Comparison of ENCODE assay signal across 8 cellular contexts in the genomic region with DNA sequence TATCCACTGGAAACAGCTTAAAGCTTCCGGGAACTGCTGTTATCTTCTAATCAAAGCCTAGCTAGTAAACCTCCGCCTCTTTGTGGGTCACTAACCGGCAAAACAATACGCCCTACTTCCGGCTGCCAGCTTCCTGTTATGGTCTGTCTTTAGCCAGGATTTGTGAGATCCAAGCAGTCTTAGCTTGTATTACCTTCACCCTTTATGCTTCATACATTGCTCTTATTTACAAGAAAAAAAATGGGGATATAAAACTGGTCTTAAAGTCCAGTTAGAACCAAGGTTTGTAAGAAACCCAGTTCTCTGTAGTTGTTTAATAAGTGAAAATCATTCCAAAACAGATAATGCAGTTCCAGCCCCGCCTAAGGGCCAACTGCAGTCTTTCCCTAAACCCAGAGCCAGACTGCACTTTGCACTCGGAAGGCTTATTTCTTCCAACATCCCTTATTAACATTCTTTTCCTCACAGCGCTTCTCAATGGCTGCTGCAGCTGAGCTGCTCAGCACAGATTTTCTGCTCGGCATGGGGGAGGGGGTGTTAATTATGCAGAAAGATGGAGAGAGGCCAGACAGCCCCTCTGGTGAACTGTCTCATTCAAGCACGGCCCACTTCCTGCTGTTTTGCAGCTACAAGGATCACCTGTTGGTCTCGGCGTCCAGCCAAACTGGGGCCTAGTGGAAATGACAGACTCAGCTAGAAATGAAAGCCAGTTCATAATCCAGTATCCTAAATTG.
DNase-seq lines count a peak whose midpoint lies in the region; ATAC-seq and TF ChIP-seq lines count a peak whose summit lies in the region.

No MANE protein-coding gene starts in this region.

- ATAC-seq in HG02943 (IDR thresholded peaks at IDR 0.05; ENCODE audit: low read depth, unreplicated experiment), result peak; percentile 83
- ATAC-seq in HG03280 (IDR thresholded peaks at IDR 0.05; ENCODE audit: unreplicated experiment), result no peak

- peaks cover 32% of the 10 kb centered on the region for H3K4me1 Mint-ChIP-seq in endothelial cell (ENCODE audit: unreplicated experiment)

- DNase-seq in G401 (ENCODE audit: low spot score) (peak; percentile 88), NCI-H345 (lab: John Stamatoyannopoulos, UW) (peak; percentile 97), endothelial cell (ENCODE audit: low spot score) (peak; percentile 65), mucosa of gallbladder (ENCODE audit: low spot score) (peak; percentile 74)
- DNase-seq in activated CD8-positive, alpha-beta memory T cell treated with anti-CD3 and anti-CD28 coated beads, Interleukin-2, amount 50 U/mL, for 24 hours (ENCODE audit: extremely low read depth), result peak; percentile 29
- DNase-seq in stimulated activated CD8-positive, alpha-beta memory T cell treated with anti-CD3 and anti-CD28 coated beads, Interleukin-15, amount 100 ng/mL, for 4 hours (ENCODE audit: low read depth in 2 of 2), result peak; percentile 17 to 49

- no peak overlapping the region for H3K4me3 Mint-ChIP-seq in endothelial cell (ENCODE audit: unreplicated experiment)

- no peaks in the 10 kb centered on the region for H3K9me3 Mint-ChIP-seq in endothelial cell (ENCODE audit: unreplicated experiment)

- no peak for TF ChIP-seq CTCF in endothelial cell (IDR thresholded peaks at IDR 0.05; ENCODE audit: unreplicated experiment)

- peaks cover 1% of the 10 kb centered on the region for H3K27me3 Mint-ChIP-seq in endothelial cell (ENCODE audit: unreplicated experiment)

- H3K27ac Mint-ChIP-seq in endothelial cell (ENCODE audit: unreplicated experiment), result peak overlapping the region; percentile 96

- no peaks in the 10 kb centered on the region for H3K36me3 Mint-ChIP-seq in endothelial cell (ENCODE audit: low read depth, unreplicated experiment)

- in situ Hi-C loops in G401 (cut with HindIII; ENCODE audit: low sequenced_read_pairs), result no loop called here

Comparison
In these comparisons a context has a peak if more than half of its experiments do, and no peak if none do; other contexts are left out.
1. DNase-seq: peak in every context shown above with its lines; median percentile 97 in NCI-H345; 88 in G401; 74 in mucosa of gallbladder; 65 in endothelial cell; 33 in stimulated activated CD8-positive, alpha-beta memory T cell treated with anti-CD3 and anti-CD28 coated beads, Interleukin-15, amount 100 ng/mL, for 4 hours; 29 in activated CD8-positive, alpha-beta memory T cell treated with anti-CD3 and anti-CD28 coated beads, Interleukin-2, amount 50 U/mL, for 24 hours.